Comparison of ENCODE assay signal across 15 cellular contexts in the genomic region with DNA sequence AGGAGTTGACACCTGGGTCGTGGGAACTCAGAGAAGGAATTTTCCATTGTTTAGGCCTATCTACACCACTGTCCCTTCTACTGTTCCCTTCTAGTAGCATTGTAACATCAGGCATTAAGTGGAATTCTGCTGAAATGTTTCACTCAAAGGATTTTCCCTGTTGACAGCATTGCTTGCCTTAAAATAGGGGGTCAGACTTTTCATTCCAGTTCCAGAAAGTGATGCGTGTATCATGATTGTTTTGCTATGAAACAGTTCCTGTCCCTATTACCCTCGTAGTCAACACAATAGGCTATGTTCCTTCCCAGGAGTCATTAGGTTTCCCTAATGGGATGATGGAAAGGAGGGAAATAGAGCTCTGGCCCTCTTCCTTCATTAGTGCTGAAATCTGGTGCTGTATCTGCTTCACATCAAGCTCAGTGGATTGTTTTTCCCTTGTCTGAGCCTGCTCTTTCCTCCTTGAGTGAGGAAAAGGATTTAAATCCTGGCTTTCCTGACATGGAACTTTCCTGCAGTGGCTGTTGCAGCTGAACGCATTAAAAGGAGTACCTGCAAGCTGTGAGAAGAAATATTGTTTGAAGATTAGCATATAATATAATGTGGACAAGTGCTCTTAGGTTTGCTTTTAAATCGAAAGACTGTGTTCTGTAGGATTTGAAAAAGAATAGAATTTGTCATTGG.
DNase-seq lines count a peak whose midpoint lies in the region; ATAC-seq and TF ChIP-seq lines count a peak whose summit lies in the region.
"Had no signal": no experiment of that assay in that cellular context is flagged by ENCODE, and none has a peak within 500 bp of the region (broad histone marks: within the 10 kb centered on the region; RNA-seq: fewer than 3 reads in every experiment).

No MANE protein-coding gene starts in this region.

- 77% methylated on average over 5 of the region's 5 CpGs for WGBS in suprapubic skin

- H3K79me2 ChIP-seq in neural cell (replicated peaks; ENCODE audit: insufficient read depth, low read length), result no peaks in the 10 kb centered on the region

- H3K36me3 Mint-ChIP-seq in activated T-cell treated with anti-CD3 and anti-CD28 coated beads, Interleukin-2, amount 50 U/mL, for 72 hours (ENCODE audit: insufficient read depth in 2 of 2), result peaks cover 6 to 21% of the 10 kb centered on the region in 2 donors
- H3K36me3 Mint-ChIP-seq in activated T-cell treated with anti-CD3 and anti-CD28 coated beads, Interleukin-2, amount 50 U/mL, for 4 hours (ENCODE audit: insufficient read depth), result peaks cover 20% of the 10 kb centered on the region
- H3K36me3 Mint-ChIP-seq in glutamatergic neuron (ENCODE audit: unreplicated experiment), result no peaks in the 10 kb centered on the region

- no peak for TF ChIP-seq POLR2A in suprapubic skin (IDR thresholded peaks at IDR 0.05)

- no peak for ATAC-seq in activated T-cell treated with anti-CD3 and anti-CD28 coated beads, Interleukin-2, amount 50 U/mL, for 72 hours (replicated peaks in 1 of 2)
- no peak for ATAC-seq in activated T-cell treated with anti-CD3 and anti-CD28 coated beads, Interleukin-2, amount 50 U/mL, for 4 hours
- ATAC-seq in HG02642 (IDR thresholded peaks at IDR 0.05; ENCODE audit: poor library complexity, unreplicated experiment), result no peak

- no peaks in the 10 kb centered on the region for H3K36me3 ChIP-seq in neural cell (ENCODE audit: insufficient read depth, low read length)
- H3K36me3 ChIP-seq in suprapubic skin, result peaks cover 11% of the 10 kb centered on the region

- H3K4me3 ChIP-seq in neural cell (ENCODE audit: low read length) (no peak overlapping the region), suprapubic skin (no peak overlapping the region)
- H3K4me3 ChIP-seq: BLaER1 treated with 17β-estradiol and CSF1 and Interleukin-3, amounts not matched to agents 10 nM and 100 nM had no signal

- H3K27me3 ChIP-seq in neural cell (ENCODE audit: insufficient read depth, low read depth, low read length) (no peaks in the 10 kb centered on the region), suprapubic skin (no peaks in the 10 kb centered on the region)
- H3K27me3 ChIP-seq: BLaER1 treated with 17β-estradiol and CSF1 and Interleukin-3, amounts not matched to agents 10 nM and 100 nM had no signal

- H3F3A ChIP-seq in neural cell (ENCODE audit: insufficient read depth, low read length, poor library complexity, severe bottlenecking), result no peaks in the 10 kb centered on the region

- TF ChIP-seq CTCF in glutamatergic neuron (IDR thresholded peaks at IDR 0.05; ENCODE audit: partially characterized antibody, unreplicated experiment) (no peak), neural cell (IDR thresholded peaks at IDR 0.05; ENCODE audit: poor library complexity, severe bottlenecking) (no peak), suprapubic skin (IDR thresholded peaks at IDR 0.05) (no peak)

- TF ChIP-seq EP300 in neural cell (conservative IDR thresholded peaks at IDR 0.05; ENCODE audit: poor library complexity, severe bottlenecking) (no peak), suprapubic skin (IDR thresholded peaks at IDR 0.05) (no peak)

- no peaks in the 10 kb centered on the region for H3K27me3 Mint-ChIP-seq in activated T-cell treated with anti-CD3 and anti-CD28 coated beads, Interleukin-2, amount 50 U/mL, for 72 hours (ENCODE audit: low read depth)
- H3K27me3 Mint-ChIP-seq in activated T-cell treated with anti-CD3 and anti-CD28 coated beads, Interleukin-2, amount 50 U/mL, for 4 hours (ENCODE audit: low read depth), result no peaks in the 10 kb centered on the region
- no peaks in the 10 kb centered on the region for H3K27me3 Mint-ChIP-seq in glutamatergic neuron (ENCODE audit: unreplicated experiment)

- no peak overlapping the region for H3K4me3 Mint-ChIP-seq in activated T-cell treated with anti-CD3 and anti-CD28 coated beads, Interleukin-2, amount 50 U/mL, for 72 hours
- no peak overlapping the region for H3K4me3 Mint-ChIP-seq in activated T-cell treated with anti-CD3 and anti-CD28 coated beads, Interleukin-2, amount 50 U/mL, for 4 hours
- H3K4me3 Mint-ChIP-seq in glutamatergic neuron (ENCODE audit: unreplicated experiment), result no peak overlapping the region

- H3K9me3 Mint-ChIP-seq in activated T-cell treated with anti-CD3 and anti-CD28 coated beads, Interleukin-2, amount 50 U/mL, for 72 hours, result no peaks in the 10 kb centered on the region
- no peaks in the 10 kb centered on the region for H3K9me3 Mint-ChIP-seq in activated T-cell treated with anti-CD3 and anti-CD28 coated beads, Interleukin-2, amount 50 U/mL, for 4 hours
- no peaks in the 10 kb centered on the region for H3K9me3 Mint-ChIP-seq in glutamatergic neuron (ENCODE audit: unreplicated experiment)

- TF ChIP-seq RAD21 in neural cell (conservative IDR thresholded peaks at IDR 0.05), result no peak

- peaks cover 74% of the 10 kb centered on the region for H3K4me1 Mint-ChIP-seq in activated T-cell treated with anti-CD3 and anti-CD28 coated beads, Interleukin-2, amount 50 U/mL, for 72 hours (ENCODE audit: low read depth)
- peaks cover 40% of the 10 kb centered on the region for H3K4me1 Mint-ChIP-seq in activated T-cell treated with anti-CD3 and anti-CD28 coated beads, Interleukin-2, amount 50 U/mL, for 4 hours (ENCODE audit: low read depth)
- peaks cover 35% of the 10 kb centered on the region for H3K4me1 Mint-ChIP-seq in glutamatergic neuron (ENCODE audit: low read depth, unreplicated experiment)

- no peak overlapping the region for H3K4me2 ChIP-seq in neural cell (ENCODE audit: low read length)

- peaks cover 9% of the 10 kb centered on the region for H3K4me1 ChIP-seq in suprapubic skin

- no peaks in the 10 kb centered on the region for H3K9me3 ChIP-seq in neural cell (ENCODE audit: low read length)
- H3K9me3 ChIP-seq in suprapubic skin, result no peaks in the 10 kb centered on the region
- H3K9me3 ChIP-seq: BLaER1 treated with 17β-estradiol and CSF1 and Interleukin-3, amounts not matched to agents 10 nM and 100 nM had no signal

- H2AFZ ChIP-seq in neural cell (ENCODE audit: low read depth, low read length), result no peak overlapping the region

- peak overlapping the region; percentile 6 for H3K27ac ChIP-seq in neural cell (ENCODE audit: low read length)
- peak overlapping the region; percentile 27 for H3K27ac ChIP-seq in suprapubic skin
- H3K27ac ChIP-seq: BLaER1 treated with 17β-estradiol and CSF1 and Interleukin-3, amounts not matched to agents 10 nM and 100 nM had no signal

- peak overlapping the region; percentile 22 for H3K27ac Mint-ChIP-seq in activated T-cell treated with anti-CD3 and anti-CD28 coated beads, Interleukin-2, amount 50 U/mL, for 72 hours
- peak overlapping the region; percentile 80 for H3K27ac Mint-ChIP-seq in glutamatergic neuron (ENCODE audit: unreplicated experiment)

- no peak for DNase-seq in activated T-cell treated with anti-CD3 and anti-CD28 coated beads, Interleukin-2, amount 50 U/mL, for 72 hours
- no peak for DNase-seq in activated T-cell treated with anti-CD3 and anti-CD28 coated beads, Interleukin-2, amount 50 U/mL, for 4 hours
- DNase-seq in glutamatergic neuron (no peak), suprapubic skin (ENCODE audit: low spot score in 2 of 2) (no peak), NCI-H526 (lab: John Stamatoyannopoulos, UW) (no peak), SIG-M5 (lab: John Stamatoyannopoulos, UW) (no peak)
- DNase-seq: 8988T; activated CD4-positive, alpha-beta T cell treated with anti-CD3 and anti-CD28 coated beads for 4 hours; activated CD8-positive, alpha-beta memory T cell treated with anti-CD3 and anti-CD28 coated beads, Interleukin-2, amount 50 U/mL, for 48 hours; activated naive CD4-positive, alpha-beta T cell treated with anti-CD3 and anti-CD28 coated beads, Interleukin-2, amount 50 U/mL, for 16 hours; KG1; NCI-H1105 treated with DMSO at 0.1 percent for 48 hours had no signal

- no peak overlapping the region for H3K9ac ChIP-seq in neural cell (ENCODE audit: low read length)
- H3K9ac ChIP-seq: BLaER1 treated with 17β-estradiol and CSF1 and Interleukin-3, amounts not matched to agents 10 nM and 100 nM had no signal

- no peaks in the 10 kb centered on the region for H4K20me1 ChIP-seq in neural cell (ENCODE audit: insufficient read depth)

- H3K9me2 ChIP-seq in neural cell (ENCODE audit: insufficient read depth, low read length), result no peaks in the 10 kb centered on the region

TF ChIP-seq in neural cell, 6 proteins besides CTCF, POLR2A, EP300 and RAD21:
- TF ChIP-seq, protein P1, sequence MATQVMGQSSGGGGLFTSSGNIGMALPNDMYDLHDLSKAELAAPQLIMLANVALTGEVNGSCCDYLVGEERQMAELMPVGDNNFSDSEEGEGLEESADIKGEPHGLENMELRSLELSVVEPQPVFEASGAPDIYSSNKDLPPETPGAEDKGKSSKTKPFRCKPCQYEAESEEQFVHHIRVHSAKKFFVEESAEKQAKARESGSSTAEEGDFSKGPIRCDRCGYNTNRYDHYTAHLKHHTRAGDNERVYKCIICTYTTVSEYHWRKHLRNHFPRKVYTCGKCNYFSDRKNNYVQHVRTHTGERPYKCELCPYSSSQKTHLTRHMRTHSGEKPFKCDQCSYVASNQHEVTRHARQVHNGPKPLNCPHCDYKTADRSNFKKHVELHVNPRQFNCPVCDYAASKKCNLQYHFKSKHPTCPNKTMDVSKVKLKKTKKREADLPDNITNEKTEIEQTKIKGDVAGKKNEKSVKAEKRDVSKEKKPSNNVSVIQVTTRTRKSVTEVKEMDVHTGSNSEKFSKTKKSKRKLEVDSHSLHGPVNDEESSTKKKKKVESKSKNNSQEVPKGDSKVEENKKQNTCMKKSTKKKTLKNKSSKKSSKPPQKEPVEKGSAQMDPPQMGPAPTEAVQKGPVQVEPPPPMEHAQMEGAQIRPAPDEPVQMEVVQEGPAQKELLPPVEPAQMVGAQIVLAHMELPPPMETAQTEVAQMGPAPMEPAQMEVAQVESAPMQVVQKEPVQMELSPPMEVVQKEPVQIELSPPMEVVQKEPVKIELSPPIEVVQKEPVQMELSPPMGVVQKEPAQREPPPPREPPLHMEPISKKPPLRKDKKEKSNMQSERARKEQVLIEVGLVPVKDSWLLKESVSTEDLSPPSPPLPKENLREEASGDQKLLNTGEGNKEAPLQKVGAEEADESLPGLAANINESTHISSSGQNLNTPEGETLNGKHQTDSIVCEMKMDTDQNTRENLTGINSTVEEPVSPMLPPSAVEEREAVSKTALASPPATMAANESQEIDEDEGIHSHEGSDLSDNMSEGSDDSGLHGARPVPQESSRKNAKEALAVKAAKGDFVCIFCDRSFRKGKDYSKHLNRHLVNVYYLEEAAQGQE (IDR thresholded peaks at IDR 0.05; ENCODE audit: borderline replicate concordance), result peak; percentile 95
- TF ChIP-seq EZH2 (IDR thresholded peaks at IDR 0.05; ENCODE audit: borderline replicate concordance, insufficient read depth, low read length, poor library complexity, severe bottlenecking), result no peak
- TF ChIP-seq POLR2AphosphoS5 (IDR thresholded peaks at IDR 0.05), result no peak
- TF ChIP-seq SMC3 (conservative IDR thresholded peaks at IDR 0.05; ENCODE audit: poor library complexity), result no peak
- TF ChIP-seq TAF1 (IDR thresholded peaks at IDR 0.05; ENCODE audit: low read depth), result no peak
